In genomic region chr11:504994-505344, GRCh38 we compare ENCODE assay signal across 6 cellular contexts. TPM values are rescaled to one million over a fixed set of nuclear protein-coding genes. Genes with fewer than 3 reads are reported as not detected.
A peak's percentile ranks its signal among the peaks of the same experiment; 100 is the strongest.
DNase-seq lines count a peak whose midpoint lies in the region; ATAC-seq and TF ChIP-seq lines count a peak whose summit lies in the region.

No MANE protein-coding gene starts in this region.

- peaks cover 35% of the 10 kb centered on the region for H3K4me1 Mint-ChIP-seq in activated T-cell treated with anti-CD3 and anti-CD28 coated beads, Interleukin-2, amount 50 U/mL, for 24 hours (ENCODE audit: low read depth)

- peak overlapping the region; percentile 100 for H3K27ac Mint-ChIP-seq in activated T-cell treated with anti-CD3 and anti-CD28 coated beads, Interleukin-2, amount 50 U/mL, for 24 hours

- peaks cover 67% of the 10 kb centered on the region for H3K36me3 Mint-ChIP-seq in activated T-cell treated with anti-CD3 and anti-CD28 coated beads, Interleukin-2, amount 50 U/mL, for 24 hours (ENCODE audit: low read depth)

- DNase-seq in activated T-cell treated with anti-CD3 and anti-CD28 coated beads, Interleukin-2, amount 50 U/mL, for 24 hours = no peak
- DNase-seq in activated T-cell treated with anti-CD3 and anti-CD28 coated beads for 4 hours = no peak
- DNase-seq in epithelial cell of esophagus (ENCODE audit: low read depth) = no peak
- DNase-seq in globus pallidus (ENCODE audit: low spot score) = no peak

- H3K9me3 Mint-ChIP-seq in activated T-cell treated with anti-CD3 and anti-CD28 coated beads, Interleukin-2, amount 50 U/mL, for 24 hours = no peaks in the 10 kb centered on the region

- no peak for TF ChIP-seq CTCF in epithelial cell of esophagus (IDR thresholded peaks at IDR 0.05; ENCODE audit: insufficient read depth, low read depth, low read length, missing control alignments)

- ATAC-seq in HG02642 (IDR thresholded peaks at IDR 0.05; ENCODE audit: poor library complexity, unreplicated experiment) = no peak

- H3K27me3 Mint-ChIP-seq in activated T-cell treated with anti-CD3 and anti-CD28 coated beads, Interleukin-2, amount 50 U/mL, for 24 hours = no peaks in the 10 kb centered on the region

- peak overlapping the region; percentile 95 for H3K27ac ChIP-seq in temporal lobe (ENCODE audit: low read depth, low read length)

- H3K4me3 Mint-ChIP-seq in activated T-cell treated with anti-CD3 and anti-CD28 coated beads, Interleukin-2, amount 50 U/mL, for 24 hours = peak overlapping the region; percentile 98

- peak overlapping the region; percentile 81 for H3K4me3 ChIP-seq in epithelial cell of esophagus (ENCODE audit: low read length)

RNA-seq across cellular contexts. Expression of gene RNH1, which starts 2.1 kb away (rescaled TPM):
- total RNA-seq in temporal lobe = 35.7 TPM

RNA-seq across cellular contexts. Expression of gene HRAS, which starts 30.4 kb away (rescaled TPM):
- 35.7 TPM for total RNA-seq in temporal lobe

RNA-seq across cellular contexts. Expression of gene LRRC56, which starts 32.4 kb away (rescaled TPM):
- 0.98 TPM for total RNA-seq in temporal lobe

RNA-seq across cellular contexts. Expression of gene PTDSS2, which starts 54.9 kb away (rescaled TPM):
- 18.2 TPM for total RNA-seq in temporal lobe

RNA-seq across cellular contexts. Expression of gene LMNTD2, which starts 55.6 kb away (rescaled TPM):
- under 0.01 TPM for total RNA-seq in temporal lobe
